ENCODE assay signal across 29 cellular contexts in genomic region chr13:47788844-47789243, GRCh38.
"Had no signal": no experiment of that assay in that cellular context is flagged by ENCODE, and none has a peak within 500 bp of the region (broad histone marks: within the 10 kb centered on the region; RNA-seq: fewer than 3 reads in every experiment).

No MANE protein-coding gene starts in this region.

- H3K4me1 Mint-ChIP-seq: stimulated activated effector memory CD8-positive, alpha-beta T cell treated with anti-CD3 and anti-CD28 coated beads, Interleukin-12 subunit alpha, Interleukin-12 subunit beta, amount 100 ng/mL, for 72 hours; stimulated activated memory B cell treated with anti-CD40 and anti-IgM and Interleukin-4, amounts not matched to agents 10 μg/mL and 1 μg/mL and 100 μg/mL, for 72 hours; stimulated activated naive B cell treated with anti-CD40 and anti-IgM and Interleukin-4, amounts not matched to agents 10 μg/mL and 1 μg/mL and 100 μg/mL, for 72 hours; stimulated activated naive CD8-positive, alpha-beta T cell treated with anti-CD3 and anti-CD28 coated beads, Interleukin-15, amount 100 ng/mL, for 72 hours had no signal

- FAIRE-seq: urothelium cell line had no signal

- H3K4me3 Mint-ChIP-seq: stimulated activated effector memory CD8-positive, alpha-beta T cell treated with anti-CD3 and anti-CD28 coated beads, Interleukin-12 subunit alpha, Interleukin-12 subunit beta, amount 100 ng/mL, for 72 hours; stimulated activated memory B cell treated with anti-CD40 and anti-IgM and Interleukin-4, amounts not matched to agents 10 μg/mL and 1 μg/mL and 100 μg/mL, for 72 hours; stimulated activated naive B cell treated with anti-CD40 and anti-IgM and Interleukin-4, amounts not matched to agents 10 μg/mL and 1 μg/mL and 100 μg/mL, for 72 hours; stimulated activated naive CD8-positive, alpha-beta T cell treated with anti-CD3 and anti-CD28 coated beads, Interleukin-15, amount 100 ng/mL, for 72 hours; stimulated activated naive CD8-positive, alpha-beta T cell treated with anti-CD3 and anti-CD28 coated beads, Interleukin-15, Interleukin-2, amounts not matched to agents 100 ng/mL and 50 ng/mL, for 24 hours; type B pancreatic cell had no signal

- H3K27ac Mint-ChIP-seq: stimulated activated effector memory CD8-positive, alpha-beta T cell treated with anti-CD3 and anti-CD28 coated beads, Interleukin-12 subunit alpha, Interleukin-12 subunit beta, amount 100 ng/mL, for 72 hours; stimulated activated memory B cell treated with anti-CD40 and anti-IgM and Interleukin-4, amounts not matched to agents 10 μg/mL and 1 μg/mL and 100 μg/mL, for 72 hours; stimulated activated naive B cell treated with anti-CD40 and anti-IgM and Interleukin-4, amounts not matched to agents 10 μg/mL and 1 μg/mL and 100 μg/mL, for 72 hours; stimulated activated naive CD8-positive, alpha-beta T cell treated with anti-CD3 and anti-CD28 coated beads, Interleukin-15, amount 100 ng/mL, for 72 hours; stimulated activated naive CD8-positive, alpha-beta T cell treated with anti-CD3 and anti-CD28 coated beads, Interleukin-15, Interleukin-2, amounts not matched to agents 100 ng/mL and 50 ng/mL, for 24 hours; type B pancreatic cell had no signal

- H3K27me3 Mint-ChIP-seq: stimulated activated memory B cell treated with anti-CD40 and anti-IgM and Interleukin-4, amounts not matched to agents 10 μg/mL and 1 μg/mL and 100 μg/mL, for 72 hours; stimulated activated naive B cell treated with anti-CD40 and anti-IgM and Interleukin-4, amounts not matched to agents 10 μg/mL and 1 μg/mL and 100 μg/mL, for 72 hours; stimulated activated naive CD8-positive, alpha-beta T cell treated with anti-CD3 and anti-CD28 coated beads, Interleukin-15, amount 100 ng/mL, for 72 hours; type B pancreatic cell had no signal

- H3K4me1 ChIP-seq: stomach, suprapubic skin, testis, thyroid gland, tibial artery, tibial nerve, transverse colon, upper lobe of left lung, upper lobe of right lung, uterus, vagina had no signal

- H3K36me3 ChIP-seq: stomach, suprapubic skin, thoracic aorta, thyroid gland, tibial artery, tibial nerve, transverse colon, upper lobe of left lung, upper lobe of right lung, uterus, vagina had no signal

- DNase-seq: stimulated activated CD4-positive, alpha-beta T cell treated with anti-CD3 and anti-CD28 coated beads, Interleukin-2, amount 100 ng/mL, for 48 hours; stimulated activated CD4-positive, alpha-beta T cell treated with anti-CD3 and anti-CD28 coated beads, Interleukin-4, amount 100 ng/mL, for 1 hour; stimulated activated CD4-positive, alpha-beta T cell treated with anti-CD3 and anti-CD28 coated beads, Interleukin-4, amount 100 ng/mL, for 24 hours; stimulated activated CD4-positive, alpha-beta T cell treated with anti-CD3 and anti-CD28 coated beads, Interleukin-4, amount 100 ng/mL, for 4 hours; stimulated activated CD8-positive, alpha-beta memory T cell treated with anti-CD3 and anti-CD28 coated beads, Interleukin-4, amount 100 ng/mL, for 48 hours; stimulated activated naive B cell treated with anti-CD40 and anti-IgM and Interleukin-4, amounts not matched to agents 10 μg/mL and 1 μg/mL and 100 μg/mL, for 72 hours; stimulated activated naive CD4-positive, alpha-beta T cell; stimulated activated naive CD4-positive, alpha-beta T cell treated with Interleukin-2 at 50 U/mL for 16 hours; stimulated activated naive CD8-positive, alpha-beta T cell treated with anti-CD3 and anti-CD28 coated beads, Interleukin-15, amount 100 ng/mL, for 72 hours; stimulated activated naive CD8-positive, alpha-beta T cell treated with anti-CD3 and anti-CD28 coated beads, Interleukin-15, Interleukin-2, amounts not matched to agents 100 U/mL and 50 U/mL, for 24 hours; stomach; substantia nigra; testis; thyroid gland; tibial artery; transverse colon; trophoblast cell; upper lobe of left lung; upper lobe of right lung; uterus had no signal

- H3K36me3 Mint-ChIP-seq: stimulated activated effector memory CD8-positive, alpha-beta T cell treated with anti-CD3 and anti-CD28 coated beads, Interleukin-12 subunit alpha, Interleukin-12 subunit beta, amount 100 ng/mL, for 72 hours; type B pancreatic cell had no signal

- H3K4me3 ChIP-seq: stomach, suprapubic skin, testis, thoracic aorta, thyroid gland, tibial artery, tibial nerve, transverse colon, upper lobe of left lung, upper lobe of right lung, uterus, vagina had no signal

- H3K27ac ChIP-seq: stomach, suprapubic skin, testis, thoracic aorta, thyroid gland, tibial artery, tibial nerve, transverse colon, upper lobe of left lung, upper lobe of right lung, uterus, vagina had no signal

- H3K27me3 ChIP-seq: stomach, suprapubic skin, testis, thyroid gland, tibial artery, tibial nerve, transverse colon, upper lobe of left lung, upper lobe of right lung, uterus, vagina had no signal

- ATAC-seq: stimulated activated effector memory CD8-positive, alpha-beta T cell treated with anti-CD3 and anti-CD28 coated beads, Interleukin-12 subunit alpha, Interleukin-12 subunit beta, amount 100 ng/mL, for 72 hours; stimulated activated memory B cell treated with anti-CD40 and anti-IgM and Interleukin-4, amounts not matched to agents 10 μg/mL and 1 μg/mL and 100 μg/mL, for 72 hours; stimulated activated naive B cell treated with anti-CD40 and anti-IgM and Interleukin-4, amounts not matched to agents 10 μg/mL and 1 μg/mL and 100 μg/mL, for 72 hours; stimulated activated naive CD8-positive, alpha-beta T cell treated with anti-CD3 and anti-CD28 coated beads, Interleukin-15, amount 100 ng/mL, for 72 hours; stimulated activated naive CD8-positive, alpha-beta T cell treated with anti-CD3 and anti-CD28 coated beads, Interleukin-15, Interleukin-2, amounts not matched to agents 100 U/mL and 50 U/mL, for 24 hours; upper lobe of right lung had no signal
